1 cellular context compared by ENCODE assay signal in the genomic region with DNA sequence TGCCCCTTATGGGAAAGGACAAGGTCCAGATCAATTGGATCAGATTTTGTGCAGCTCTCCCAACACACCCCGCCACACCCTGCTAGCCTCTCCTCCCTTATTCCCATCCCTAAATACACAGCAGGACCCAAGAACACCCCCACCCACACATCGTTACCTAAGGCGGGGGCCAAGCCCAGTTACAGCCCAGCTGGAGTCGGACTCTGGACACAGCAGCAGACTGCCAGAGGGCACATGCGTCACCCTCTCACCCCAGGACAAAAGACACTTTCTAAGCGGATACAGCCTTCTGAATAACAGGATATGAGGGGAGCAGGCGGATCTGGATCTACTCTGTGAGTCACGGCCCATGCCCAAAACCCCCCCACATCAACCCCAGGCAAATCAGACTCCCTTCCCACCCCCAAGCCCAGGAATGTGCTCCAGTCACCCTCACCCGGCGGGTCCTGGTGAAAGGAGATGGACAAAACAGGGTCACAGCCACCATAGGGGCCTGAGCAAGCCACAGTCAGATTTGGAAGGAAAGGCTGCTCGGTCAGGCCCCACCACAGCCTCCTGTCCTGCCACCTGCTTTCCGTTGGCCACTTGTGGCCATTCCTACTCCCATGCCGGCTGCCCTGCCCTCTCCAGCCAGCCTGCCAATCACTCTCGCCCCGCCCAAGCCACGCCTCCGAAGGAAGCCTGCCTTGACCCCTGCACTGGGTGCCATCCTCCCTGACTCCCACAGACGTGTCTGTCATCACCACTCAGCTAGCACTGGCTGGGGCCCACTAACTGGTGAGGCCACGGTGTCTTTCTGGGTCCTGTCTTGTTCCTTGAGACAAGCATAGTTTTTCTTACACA.
TF ChIP-seq lines count a peak whose summit lies in the region.

No MANE protein-coding gene starts in this region.

TF ChIP-seq in GM12878, 131 proteins besides CTCF, POLR2A, EP300 and RAD21:
- TF ChIP-seq ELK1 (IDR thresholded peaks at IDR 0.05; ENCODE audit: low read depth, low read length): no peak
- TF ChIP-seq, protein P1, sequence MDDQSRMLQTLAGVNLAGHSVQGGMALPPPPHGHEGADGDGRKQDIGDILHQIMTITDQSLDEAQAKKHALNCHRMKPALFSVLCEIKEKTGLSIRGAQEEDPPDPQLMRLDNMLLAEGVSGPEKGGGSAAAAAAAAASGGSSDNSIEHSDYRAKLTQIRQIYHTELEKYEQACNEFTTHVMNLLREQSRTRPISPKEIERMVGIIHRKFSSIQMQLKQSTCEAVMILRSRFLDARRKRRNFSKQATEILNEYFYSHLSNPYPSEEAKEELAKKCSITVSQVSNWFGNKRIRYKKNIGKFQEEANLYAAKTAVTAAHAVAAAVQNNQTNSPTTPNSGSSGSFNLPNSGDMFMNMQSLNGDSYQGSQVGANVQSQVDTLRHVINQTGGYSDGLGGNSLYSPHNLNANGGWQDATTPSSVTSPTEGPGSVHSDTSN (IDR thresholded peaks at IDR 0.05; ENCODE audit: insufficient replicate concordance, low read depth, low read length): peak; percentile 45
- TF ChIP-seq PKNOX1 (IDR thresholded peaks at IDR 0.05): peak; percentile 77
